9 cellular contexts compared by ENCODE assay signal in genomic region chr5:158812381-158812780, GRCh38.
DNase-seq lines count a peak whose midpoint lies in the region; ATAC-seq, FAIRE-seq and TF ChIP-seq lines count a peak whose summit lies in the region.
"Had no signal": no experiment of that assay in that cellular context is flagged by ENCODE, and none has a peak within 500 bp of the region (broad histone marks: within the 10 kb centered on the region; RNA-seq: fewer than 3 reads in every experiment).

No MANE protein-coding gene starts in this region.

- peak overlapping the region; percentile 73 for H2AFZ ChIP-seq in GM12878 (ENCODE audit: control insufficient read depth, low read depth, low read length)

- TF ChIP-seq POLR2A in Raji (IDR thresholded peaks at IDR 0.05; ENCODE audit: insufficient read depth, low read depth, low read length): peak; percentile 40; the same call in 1 of the 2 replicates
- TF ChIP-seq POLR2A in GM12878 (IDR thresholded peaks at IDR 0.05; ENCODE audit: low read depth, low read length): no peak

- H3K9me3 ChIP-seq in GM12878 (replicated peaks; ENCODE audit: control insufficient read depth, insufficient read depth, low read length): no peaks in the 10 kb centered on the region; the same call in 1 of the 3 replicates
- H3K9me3 ChIP-seq: neutrophil had no signal

- BruUV-seq in GM12878 (replicated peaks; lab: Mats Ljungman, UMichigan): TSS peak; percentile 8

- peaks cover 16% of the 10 kb centered on the region; the same call in 1 of the 2 replicates for H3K4me1 ChIP-seq in GM12878 (ENCODE audit: control insufficient read depth, insufficient read depth, low read length)

- ATAC-seq in GM21737 (IDR thresholded peaks at IDR 0.05; ENCODE audit: unreplicated experiment) (peak; percentile 69), GM12878 (peak; percentile 82)
- ATAC-seq in stimulated activated memory B cell treated with anti-CD40 and anti-IgM and Interleukin-4, amounts not matched to agents 10 μg/mL and 1 μg/mL and 100 μg/mL, for 72 hours: peak; percentile 95

- H4K20me1 ChIP-seq in GM12878 (ENCODE audit: control insufficient read depth, insufficient read depth): no peaks in the 10 kb centered on the region

- peak overlapping the region; percentile 89 for H3K27ac Mint-ChIP-seq in stimulated activated memory B cell treated with anti-CD40 and anti-IgM and Interleukin-4, amounts not matched to agents 10 μg/mL and 1 μg/mL and 100 μg/mL, for 72 hours

- FAIRE-seq in GM12878 (lab: Jason Lieb, UNC): no peak

- H3K4me3 Mint-ChIP-seq in stimulated activated memory B cell treated with anti-CD40 and anti-IgM and Interleukin-4, amounts not matched to agents 10 μg/mL and 1 μg/mL and 100 μg/mL, for 72 hours: peak overlapping the region; percentile 56

- SMC1A ChIA-PET in GM12878 (lab: Charles Lee; ENCODE audit: uncharacterized antibody, unreplicated experiment): interaction anchor here (0.8 to 4.6 kb wide), 19 partner anchors 9 to 294 kb away, joined by 3 to 21 read pairs (median 10); no protein-coding TSS in a partner anchor

- H3K9ac ChIP-seq in GM12878 (ENCODE audit: control insufficient read depth, insufficient read depth, low read length): no peak overlapping the region

- peaks cover 37% of the 10 kb centered on the region for H3K36me3 Mint-ChIP-seq in stimulated activated memory B cell treated with anti-CD40 and anti-IgM and Interleukin-4, amounts not matched to agents 10 μg/mL and 1 μg/mL and 100 μg/mL, for 72 hours

- TF ChIP-seq RAD21 in GM12878 (IDR thresholded peaks at IDR 0.05; ENCODE audit: insufficient read depth, low read depth, low read length): 0 out of 2 replicates have a peak, but pooled peaks have one; percentile 3

- H3K4me2 ChIP-seq in GM12878 (ENCODE audit: control insufficient read depth, insufficient read depth): peak overlapping the region; percentile 75

- H3K4me3 ChIP-seq in GM12878 (no peak overlapping the region), foreskin fibroblast (ENCODE audit: low read depth in 1 of 2, low read length in 2 of 2) (no peak overlapping the region)

- peak overlapping the region; percentile 17; the same call in 1 of the 2 replicates for H3K27ac ChIP-seq in GM12878 (ENCODE audit: control insufficient read depth, insufficient read depth)
- H3K27ac ChIP-seq: neutrophil had no signal

- no peak for TF ChIP-seq EP300 in GM12878 (IDR thresholded peaks at IDR 0.05; ENCODE audit: borderline replicate concordance in 1 of 2, control insufficient read depth in 1 of 2, low read depth in 2 of 2, low read length in 2 of 2)

- intact Hi-C loops in GM12878 (cut with micrococcal nuclease; ENCODE audit: unreplicated experiment): no loop called here
- intact Hi-C loops in posterior cingulate gyrus (cut with DNase I): no loop called here

- no peaks in the 10 kb centered on the region for H3K9me3 Mint-ChIP-seq in stimulated activated memory B cell treated with anti-CD40 and anti-IgM and Interleukin-4, amounts not matched to agents 10 μg/mL and 1 μg/mL and 100 μg/mL, for 72 hours

- RAD21 ChIA-PET in GM12878 (lab: Charles Lee; ENCODE audit: unreplicated experiment): interaction anchor here (1.0 to 1.9 kb wide), 9 partner anchors 11 to 295 kb away, joined by 3 to 6 read pairs (median 4); no protein-coding TSS in a partner anchor

- in situ Hi-C loops in GM12878 (cut with MboI): no loop called here

- H3K36me3 ChIP-seq in GM12878 (ENCODE audit: control insufficient read depth in 2 of 2, insufficient read depth in 2 of 2, low read length in 1 of 2): peaks cover 0 to 2% of the 10 kb centered on the region in 2 experiments; a peak in 2 of 4 replicates
- H3K36me3 ChIP-seq: neutrophil had no signal

- DNase-seq in GDM1 (lab: John Stamatoyannopoulos, UW) (peak; percentile 9), GM12878 (ENCODE audit: low read depth, low spot score) (peak; percentile 51), posterior cingulate gyrus (no peak), foreskin fibroblast (no peak), HuH-7.5 (ENCODE audit: low spot score) (no peak)

- POLR2A ChIA-PET in GM12878 (lab: Charles Lee): interaction anchor here (0.5 to 3.8 kb wide), 8 partner anchors 9 to 286 kb away, joined by 3 to 20 read pairs (median 3); no protein-coding TSS in a partner anchor

- no peaks in the 10 kb centered on the region for H3K27me3 ChIP-seq in GM12878 (replicated peaks in 1 of 2; ENCODE audit: control insufficient read depth in 2 of 2, insufficient read depth in 2 of 2, low read length in 1 of 2)
- H3K27me3 ChIP-seq: neutrophil had no signal

- TF ChIP-seq CTCF in GM12878 (IDR thresholded peaks at IDR 0.05 in 2 of 3, conservative IDR thresholded peaks at IDR 0.05 in 1 of 3; ENCODE audit: control insufficient read depth in 2 of 3, extremely low read depth in 1 of 3, insufficient read depth in 1 of 3, low read depth in 3 of 3, low read length in 3 of 3): no peak
- TF ChIP-seq CTCF in foreskin fibroblast (IDR thresholded peaks at IDR 0.05; ENCODE audit: low read depth, low read length): no peak

- peaks cover 94% of the 10 kb centered on the region for H3K4me1 Mint-ChIP-seq in stimulated activated memory B cell treated with anti-CD40 and anti-IgM and Interleukin-4, amounts not matched to agents 10 μg/mL and 1 μg/mL and 100 μg/mL, for 72 hours

- 1% methylated on average over 6 of the region's 6 CpGs for WGBS in GM12878 (ENCODE audit: insufficient coverage, insufficient replicate concordance, low lambda C conversion rate, missing lambda C conversion rate)

- H3K79me2 ChIP-seq in GM12878 (ENCODE audit: control insufficient read depth, insufficient read depth, low read length): no peaks in the 10 kb centered on the region

- no peaks in the 10 kb centered on the region for H3K27me3 Mint-ChIP-seq in stimulated activated memory B cell treated with anti-CD40 and anti-IgM and Interleukin-4, amounts not matched to agents 10 μg/mL and 1 μg/mL and 100 μg/mL, for 72 hours

- CTCF ChIA-PET in GM12878 (lab: Yijun Ruan, JAX): interaction anchor here (0.7 to 2.4 kb wide), 8 partner anchors 9 to 294 kb away, joined by 3 to 9 read pairs (median 4); no protein-coding TSS in a partner anchor

TF ChIP-seq in GM12878, 131 proteins besides CTCF, POLR2A, EP300 and RAD21 (continues in another document):
- no peak for TF ChIP-seq ATF3 (IDR thresholded peaks at IDR 0.05; ENCODE audit: borderline replicate concordance, extremely low read depth, low read depth, low read length)
- TF ChIP-seq SP1 (IDR thresholded peaks at IDR 0.05; ENCODE audit: low read depth, low read length): no peak
- no peak for TF ChIP-seq PAX5 (IDR thresholded peaks at IDR 0.05; ENCODE audit: borderline replicate concordance, low read depth, low read length)
- no peak for TF ChIP-seq BRCA1 (IDR thresholded peaks at IDR 0.05; ENCODE audit: low read depth, low read length)
- no peak for TF ChIP-seq STAT3 (IDR thresholded peaks at IDR 0.05; ENCODE audit: low read depth, low read length)
- no peak for TF ChIP-seq ATF7 (IDR thresholded peaks at IDR 0.05; ENCODE audit: low read depth)
- peak; percentile 77 for TF ChIP-seq CHD2 (IDR thresholded peaks at IDR 0.05; ENCODE audit: borderline replicate concordance, low read depth, low read length)
- 0 out of 2 replicates have a peak, but pooled peaks have one; percentile 17 for TF ChIP-seq MTA2 (IDR thresholded peaks at IDR 0.05; ENCODE audit: low read depth)
- no peak for TF ChIP-seq MYB (IDR thresholded peaks at IDR 0.05; ENCODE audit: borderline replicate concordance, low read depth, low read length)
- no peak for TF ChIP-seq JUND (IDR thresholded peaks at IDR 0.05; ENCODE audit: low read depth, low read length)
- no peak for TF ChIP-seq NFXL1 (IDR thresholded peaks at IDR 0.05; ENCODE audit: borderline replicate concordance)
- no peak for TF ChIP-seq HDGF (IDR thresholded peaks at IDR 0.05)
- no peak for TF ChIP-seq USF1 (IDR thresholded peaks at IDR 0.05; ENCODE audit: borderline replicate concordance, extremely low read length, insufficient read depth, low read depth, low read length)
- TF ChIP-seq RUNX3 (IDR thresholded peaks at IDR 0.05; ENCODE audit: low read length): no peak
- 0 out of 2 replicates have a peak, but pooled peaks have one; percentile 6 for TF ChIP-seq PKNOX1 (IDR thresholded peaks at IDR 0.05)
- peak in 1 of 2 experiments; percentile 50; a peak in 2 of 4 replicates for TF ChIP-seq ETV6 (conservative IDR thresholded peaks at IDR 0.05 in 1 of 2, IDR thresholded peaks at IDR 0.05 in 1 of 2; ENCODE audit: borderline replicate concordance in 1 of 2, low read depth in 1 of 2)
- TF ChIP-seq NBN (IDR thresholded peaks at IDR 0.05): no peak
- no peak for TF ChIP-seq TCF7 (IDR thresholded peaks at IDR 0.05; ENCODE audit: borderline replicate concordance)
- TF ChIP-seq SMC3 (IDR thresholded peaks at IDR 0.05; ENCODE audit: borderline replicate concordance, low read length): peak; percentile 19; the same call in 1 of the 2 replicates
- no peak for TF ChIP-seq YBX1 (IDR thresholded peaks at IDR 0.05)
- TF ChIP-seq EGR1 (IDR thresholded peaks at IDR 0.05; ENCODE audit: borderline replicate concordance in 1 of 2, low read depth in 2 of 2, low read length in 2 of 2): no peak
- no peak for TF ChIP-seq CHD4 (IDR thresholded peaks at IDR 0.05)
- no peak for TF ChIP-seq SUZ12 (IDR thresholded peaks at IDR 0.05; ENCODE audit: unreplicated experiment)
- no peak for TF ChIP-seq FOXK2 (IDR thresholded peaks at IDR 0.05)
- no peak for TF ChIP-seq SMAD5 (IDR thresholded peaks at IDR 0.05; ENCODE audit: low read depth)

Comparison
In these comparisons a context has a peak if more than half of its experiments do, and no peak if none do; other contexts are left out.
1. DNase-seq: peak in GDM1 (single experiment) and GM12878 (single experiment); none in posterior cingulate gyrus (0 of 10), foreskin fibroblast (0 of 2) and HuH-7.5 (single experiment).
2. Peak in every context shown above with its lines, with median percentiles within 50 percentile points of each other: ATAC-seq.